ENCODE assay signal across 1 cellular context in the genomic region with DNA sequence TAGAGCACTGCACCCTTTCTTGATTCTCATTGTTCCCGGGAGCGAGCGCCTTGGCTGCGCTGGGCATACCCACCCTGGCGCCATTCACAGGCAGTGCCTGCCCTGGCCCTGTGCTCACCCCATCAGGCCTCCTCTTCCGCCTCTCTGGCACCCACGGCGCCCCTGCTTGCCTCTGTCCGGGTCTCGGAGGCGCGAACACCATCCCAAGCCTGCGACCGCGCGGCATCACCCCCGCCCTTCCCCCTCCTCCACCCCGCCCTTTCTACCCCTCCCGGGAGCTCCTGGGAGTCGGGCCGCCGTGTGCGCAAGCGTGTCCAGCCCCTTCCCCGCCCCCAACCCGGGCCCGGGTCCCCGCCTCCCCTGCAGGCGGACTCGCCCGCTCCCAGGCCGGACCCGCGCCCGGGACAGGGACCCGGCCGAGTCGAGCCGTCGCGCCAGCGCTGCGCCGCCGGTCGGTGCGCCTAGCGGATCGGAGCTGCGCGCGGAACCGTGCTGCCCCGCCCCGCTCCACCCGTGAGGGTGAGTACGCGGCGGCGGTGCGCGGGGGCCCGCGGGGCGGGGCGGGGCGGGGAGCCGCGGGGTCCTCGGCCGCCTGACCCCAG.
TF ChIP-seq lines count a peak whose summit lies in the region.

A gene with protein sequence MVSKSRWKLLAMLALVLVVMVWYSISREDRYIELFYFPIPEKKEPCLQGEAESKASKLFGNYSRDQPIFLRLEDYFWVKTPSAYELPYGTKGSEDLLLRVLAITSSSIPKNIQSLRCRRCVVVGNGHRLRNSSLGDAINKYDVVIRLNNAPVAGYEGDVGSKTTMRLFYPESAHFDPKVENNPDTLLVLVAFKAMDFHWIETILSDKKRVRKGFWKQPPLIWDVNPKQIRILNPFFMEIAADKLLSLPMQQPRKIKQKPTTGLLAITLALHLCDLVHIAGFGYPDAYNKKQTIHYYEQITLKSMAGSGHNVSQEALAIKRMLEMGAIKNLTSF (plus strand): TSS at position 363 of the 602 bp plus-strand sequence. CDS start 50,470 bp downstream, outside the sequence.

TF ChIP-seq in HepG2, 621 proteins besides CTCF, POLR2A, EP300 and RAD21 (continued from another document and continues in another):
- no peak for TF ChIP-seq RBAK (CRISPR knock-in tag; IDR thresholded peaks at IDR 0.05)
- TF ChIP-seq, protein P1, sequence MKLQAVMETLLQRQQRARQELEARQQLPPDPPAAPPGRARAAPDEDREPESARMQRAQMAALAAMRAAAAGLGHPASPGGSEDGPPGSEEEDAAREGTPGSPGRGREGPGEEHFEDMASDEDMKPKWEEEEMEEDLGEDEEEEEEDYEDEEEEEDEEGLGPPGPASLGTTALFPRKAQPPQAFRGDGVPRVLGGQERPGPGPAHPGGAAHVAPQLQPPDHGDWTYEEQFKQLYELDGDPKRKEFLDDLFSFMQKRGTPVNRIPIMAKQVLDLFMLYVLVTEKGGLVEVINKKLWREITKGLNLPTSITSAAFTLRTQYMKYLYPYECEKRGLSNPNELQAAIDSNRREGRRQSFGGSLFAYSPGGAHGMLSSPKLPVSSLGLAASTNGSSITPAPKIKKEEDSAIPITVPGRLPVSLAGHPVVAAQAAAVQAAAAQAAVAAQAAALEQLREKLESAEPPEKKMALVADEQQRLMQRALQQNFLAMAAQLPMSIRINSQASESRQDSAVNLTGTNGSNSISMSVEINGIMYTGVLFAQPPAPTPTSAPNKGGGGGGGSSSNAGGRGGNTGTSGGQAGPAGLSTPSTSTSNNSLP (IDR thresholded peaks at IDR 0.05; ENCODE audit: low read depth, low read length) = no peak
- TF ChIP-seq, protein P2, sequence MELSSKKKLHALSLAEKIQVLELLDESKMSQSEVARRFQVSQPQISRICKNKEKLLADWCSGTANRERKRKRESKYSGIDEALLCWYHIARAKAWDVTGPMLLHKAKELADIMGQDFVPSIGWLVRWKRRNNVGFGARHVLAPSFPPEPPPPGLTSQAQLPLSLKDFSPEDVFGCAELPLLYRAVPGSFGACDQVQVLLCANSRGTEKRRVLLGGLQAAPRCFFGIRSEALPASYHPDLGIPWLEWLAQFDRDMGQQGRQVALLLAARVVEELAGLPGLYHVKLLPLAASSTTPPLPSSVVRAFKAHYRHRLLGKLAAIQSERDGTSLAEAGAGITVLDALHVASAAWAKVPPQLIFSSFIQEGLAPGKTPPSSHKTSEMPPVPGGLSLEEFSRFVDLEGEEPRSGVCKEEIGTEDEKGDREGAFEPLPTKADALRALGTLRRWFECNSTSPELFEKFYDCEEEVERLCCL (CRISPR knock-in tag; IDR thresholded peaks at IDR 0.05; ENCODE audit: borderline replicate concordance) = no peak
- TF ChIP-seq, protein P3, sequence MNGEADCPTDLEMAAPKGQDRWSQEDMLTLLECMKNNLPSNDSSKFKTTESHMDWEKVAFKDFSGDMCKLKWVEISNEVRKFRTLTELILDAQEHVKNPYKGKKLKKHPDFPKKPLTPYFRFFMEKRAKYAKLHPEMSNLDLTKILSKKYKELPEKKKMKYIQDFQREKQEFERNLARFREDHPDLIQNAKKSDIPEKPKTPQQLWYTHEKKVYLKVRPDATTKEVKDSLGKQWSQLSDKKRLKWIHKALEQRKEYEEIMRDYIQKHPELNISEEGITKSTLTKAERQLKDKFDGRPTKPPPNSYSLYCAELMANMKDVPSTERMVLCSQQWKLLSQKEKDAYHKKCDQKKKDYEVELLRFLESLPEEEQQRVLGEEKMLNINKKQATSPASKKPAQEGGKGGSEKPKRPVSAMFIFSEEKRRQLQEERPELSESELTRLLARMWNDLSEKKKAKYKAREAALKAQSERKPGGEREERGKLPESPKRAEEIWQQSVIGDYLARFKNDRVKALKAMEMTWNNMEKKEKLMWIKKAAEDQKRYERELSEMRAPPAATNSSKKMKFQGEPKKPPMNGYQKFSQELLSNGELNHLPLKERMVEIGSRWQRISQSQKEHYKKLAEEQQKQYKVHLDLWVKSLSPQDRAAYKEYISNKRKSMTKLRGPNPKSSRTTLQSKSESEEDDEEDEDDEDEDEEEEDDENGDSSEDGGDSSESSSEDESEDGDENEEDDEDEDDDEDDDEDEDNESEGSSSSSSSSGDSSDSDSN (CRISPR knock-in tag; IDR thresholded peaks at IDR 0.05) = peak; percentile 4; the same call in 1 of the 2 replicates
- TF ChIP-seq ZNF790 (CRISPR knock-in tag; IDR thresholded peaks at IDR 0.05; ENCODE audit: borderline replicate concordance) = no peak; the same call in 1 of the 2 replicates
- 0 out of 2 replicates have a peak, but pooled peaks have one; percentile 45 for TF ChIP-seq KAT7 (CRISPR knock-in tag; IDR thresholded peaks at IDR 0.05; ENCODE audit: borderline replicate concordance)
- no peak for TF ChIP-seq PHF20 (CRISPR knock-in tag; IDR thresholded peaks at IDR 0.05)
- TF ChIP-seq, protein P4, sequence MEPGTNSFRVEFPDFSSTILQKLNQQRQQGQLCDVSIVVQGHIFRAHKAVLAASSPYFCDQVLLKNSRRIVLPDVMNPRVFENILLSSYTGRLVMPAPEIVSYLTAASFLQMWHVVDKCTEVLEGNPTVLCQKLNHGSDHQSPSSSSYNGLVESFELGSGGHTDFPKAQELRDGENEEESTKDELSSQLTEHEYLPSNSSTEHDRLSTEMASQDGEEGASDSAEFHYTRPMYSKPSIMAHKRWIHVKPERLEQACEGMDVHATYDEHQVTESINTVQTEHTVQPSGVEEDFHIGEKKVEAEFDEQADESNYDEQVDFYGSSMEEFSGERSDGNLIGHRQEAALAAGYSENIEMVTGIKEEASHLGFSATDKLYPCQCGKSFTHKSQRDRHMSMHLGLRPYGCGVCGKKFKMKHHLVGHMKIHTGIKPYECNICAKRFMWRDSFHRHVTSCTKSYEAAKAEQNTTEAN (CRISPR knock-in tag; conservative IDR thresholded peaks at IDR 0.05) = no peak
- no peak for TF ChIP-seq HOXA7 (CRISPR knock-in tag; IDR thresholded peaks at IDR 0.05)
- TF ChIP-seq, protein P5, sequence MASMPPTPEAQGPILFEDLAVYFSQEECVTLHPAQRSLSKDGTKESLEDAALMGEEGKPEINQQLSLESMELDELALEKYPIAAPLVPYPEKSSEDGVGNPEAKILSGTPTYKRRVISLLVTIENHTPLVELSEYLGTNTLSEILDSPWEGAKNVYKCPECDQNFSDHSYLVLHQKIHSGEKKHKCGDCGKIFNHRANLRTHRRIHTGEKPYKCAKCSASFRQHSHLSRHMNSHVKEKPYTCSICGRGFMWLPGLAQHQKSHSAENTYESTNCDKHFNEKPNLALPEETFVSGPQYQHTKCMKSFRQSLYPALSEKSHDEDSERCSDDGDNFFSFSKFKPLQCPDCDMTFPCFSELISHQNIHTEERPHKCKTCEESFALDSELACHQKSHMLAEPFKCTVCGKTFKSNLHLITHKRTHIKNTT (CRISPR knock-in tag; IDR thresholded peaks at IDR 0.05) = no peak
- peak; percentile 65 for TF ChIP-seq RBFOX2 (IDR thresholded peaks at IDR 0.05; ENCODE audit: low read depth, low read length)
- peak; percentile 77 for TF ChIP-seq DMAP1 (CRISPR knock-in tag; IDR thresholded peaks at IDR 0.05)
- TF ChIP-seq SP1 (IDR thresholded peaks at IDR 0.05) = no peak
- TF ChIP-seq SP1 (CRISPR knock-in tag; IDR thresholded peaks at IDR 0.05) = no peak
- no peak for TF ChIP-seq PLRG1 (conservative IDR thresholded peaks at IDR 0.05)
- TF ChIP-seq ATF7-NPFF (CRISPR knock-in tag; IDR thresholded peaks at IDR 0.05; ENCODE audit: low read depth) = no peak
- no peak for TF ChIP-seq ZSCAN20 (CRISPR knock-in tag; IDR thresholded peaks at IDR 0.05; ENCODE audit: borderline replicate concordance)
- TF ChIP-seq DNMT1 (CRISPR knock-in tag; IDR thresholded peaks at IDR 0.05) = no peak
- no peak; the same call in 1 of the 2 replicates for TF ChIP-seq HES4 (CRISPR knock-in tag; IDR thresholded peaks at IDR 0.05; ENCODE audit: borderline replicate concordance)
- TF ChIP-seq FOXJ3 (CRISPR knock-in tag; IDR thresholded peaks at IDR 0.05; ENCODE audit: borderline replicate concordance) = no peak
- TF ChIP-seq STAG1 (CRISPR knock-in tag; IDR thresholded peaks at IDR 0.05) = no peak
- no peak for TF ChIP-seq KAT2B (IDR thresholded peaks at IDR 0.05; ENCODE audit: borderline replicate concordance, low read depth, low read length)
- TF ChIP-seq ZNF746 (CRISPR knock-in tag; IDR thresholded peaks at IDR 0.05) = peak; percentile 8; the same call in 1 of the 2 replicates
- TF ChIP-seq, protein P6, sequence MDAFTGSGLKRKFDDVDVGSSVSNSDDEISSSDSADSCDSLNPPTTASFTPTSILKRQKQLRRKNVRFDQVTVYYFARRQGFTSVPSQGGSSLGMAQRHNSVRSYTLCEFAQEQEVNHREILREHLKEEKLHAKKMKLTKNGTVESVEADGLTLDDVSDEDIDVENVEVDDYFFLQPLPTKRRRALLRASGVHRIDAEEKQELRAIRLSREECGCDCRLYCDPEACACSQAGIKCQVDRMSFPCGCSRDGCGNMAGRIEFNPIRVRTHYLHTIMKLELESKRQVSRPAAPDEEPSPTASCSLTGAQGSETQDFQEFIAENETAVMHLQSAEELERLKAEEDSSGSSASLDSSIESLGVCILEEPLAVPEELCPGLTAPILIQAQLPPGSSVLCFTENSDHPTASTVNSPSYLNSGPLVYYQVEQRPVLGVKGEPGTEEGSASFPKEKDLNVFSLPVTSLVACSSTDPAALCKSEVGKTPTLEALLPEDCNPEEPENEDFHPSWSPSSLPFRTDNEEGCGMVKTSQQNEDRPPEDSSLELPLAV (CRISPR knock-in tag; conservative IDR thresholded peaks at IDR 0.05; ENCODE audit: low read depth) = no peak
- TF ChIP-seq RFX3 (CRISPR knock-in tag; IDR thresholded peaks at IDR 0.05) = no peak
- TF ChIP-seq HNRNPLL (IDR thresholded peaks at IDR 0.05; ENCODE audit: low read depth, low read length, poor library complexity, severe bottlenecking) = no peak
- TF ChIP-seq CCAR2 (optimal IDR thresholded peaks at IDR 0.05; ENCODE audit: low read depth, low read length) = no peak
- no peak for TF ChIP-seq ZNF572 (CRISPR knock-in tag; IDR thresholded peaks at IDR 0.05)
- TF ChIP-seq, protein P7, sequence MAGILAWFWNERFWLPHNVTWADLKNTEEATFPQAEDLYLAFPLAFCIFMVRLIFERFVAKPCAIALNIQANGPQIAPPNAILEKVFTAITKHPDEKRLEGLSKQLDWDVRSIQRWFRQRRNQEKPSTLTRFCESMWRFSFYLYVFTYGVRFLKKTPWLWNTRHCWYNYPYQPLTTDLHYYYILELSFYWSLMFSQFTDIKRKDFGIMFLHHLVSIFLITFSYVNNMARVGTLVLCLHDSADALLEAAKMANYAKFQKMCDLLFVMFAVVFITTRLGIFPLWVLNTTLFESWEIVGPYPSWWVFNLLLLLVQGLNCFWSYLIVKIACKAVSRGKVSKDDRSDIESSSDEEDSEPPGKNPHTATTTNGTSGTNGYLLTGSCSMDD (CRISPR knock-in tag; IDR thresholded peaks at IDR 0.05) = no peak
- TF ChIP-seq, protein P8, sequence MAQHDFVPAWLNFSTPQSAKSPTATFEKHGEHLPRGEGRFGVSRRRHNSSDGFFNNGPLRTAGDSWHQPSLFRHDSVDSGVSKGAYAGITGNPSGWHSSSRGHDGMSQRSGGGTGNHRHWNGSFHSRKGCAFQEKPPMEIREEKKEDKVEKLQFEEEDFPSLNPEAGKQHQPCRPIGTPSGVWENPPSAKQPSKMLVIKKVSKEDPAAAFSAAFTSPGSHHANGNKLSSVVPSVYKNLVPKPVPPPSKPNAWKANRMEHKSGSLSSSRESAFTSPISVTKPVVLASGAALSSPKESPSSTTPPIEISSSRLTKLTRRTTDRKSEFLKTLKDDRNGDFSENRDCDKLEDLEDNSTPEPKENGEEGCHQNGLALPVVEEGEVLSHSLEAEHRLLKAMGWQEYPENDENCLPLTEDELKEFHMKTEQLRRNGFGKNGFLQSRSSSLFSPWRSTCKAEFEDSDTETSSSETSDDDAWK (CRISPR knock-in tag; IDR thresholded peaks at IDR 0.05) = no peak
- TF ChIP-seq ZNF205 (CRISPR knock-in tag; IDR thresholded peaks at IDR 0.05) = no peak
- TF ChIP-seq CREB1 (IDR thresholded peaks at IDR 0.05) = no peak
- no peak for TF ChIP-seq CREB1 (CRISPR knock-in tag; IDR thresholded peaks at IDR 0.05)
- no peak for TF ChIP-seq ZNF724P (CRISPR knock-in tag; IDR thresholded peaks at IDR 0.05; ENCODE audit: borderline replicate concordance)
- no peak for TF ChIP-seq TCF12 (IDR thresholded peaks at IDR 0.05)
- 0 out of 2 replicates have a peak, but pooled peaks have one; percentile 3 for TF ChIP-seq TCF12 (CRISPR knock-in tag; IDR thresholded peaks at IDR 0.05)
- TF ChIP-seq ZC3H4 (CRISPR knock-in tag; IDR thresholded peaks at IDR 0.05; ENCODE audit: borderline replicate concordance) = no peak
- no peak for TF ChIP-seq MZF1 (CRISPR knock-in tag; IDR thresholded peaks at IDR 0.05; ENCODE audit: borderline replicate concordance)
- TF ChIP-seq ZNF546 (CRISPR knock-in tag; conservative IDR thresholded peaks at IDR 0.05) = no peak
- TF ChIP-seq, protein P9, sequence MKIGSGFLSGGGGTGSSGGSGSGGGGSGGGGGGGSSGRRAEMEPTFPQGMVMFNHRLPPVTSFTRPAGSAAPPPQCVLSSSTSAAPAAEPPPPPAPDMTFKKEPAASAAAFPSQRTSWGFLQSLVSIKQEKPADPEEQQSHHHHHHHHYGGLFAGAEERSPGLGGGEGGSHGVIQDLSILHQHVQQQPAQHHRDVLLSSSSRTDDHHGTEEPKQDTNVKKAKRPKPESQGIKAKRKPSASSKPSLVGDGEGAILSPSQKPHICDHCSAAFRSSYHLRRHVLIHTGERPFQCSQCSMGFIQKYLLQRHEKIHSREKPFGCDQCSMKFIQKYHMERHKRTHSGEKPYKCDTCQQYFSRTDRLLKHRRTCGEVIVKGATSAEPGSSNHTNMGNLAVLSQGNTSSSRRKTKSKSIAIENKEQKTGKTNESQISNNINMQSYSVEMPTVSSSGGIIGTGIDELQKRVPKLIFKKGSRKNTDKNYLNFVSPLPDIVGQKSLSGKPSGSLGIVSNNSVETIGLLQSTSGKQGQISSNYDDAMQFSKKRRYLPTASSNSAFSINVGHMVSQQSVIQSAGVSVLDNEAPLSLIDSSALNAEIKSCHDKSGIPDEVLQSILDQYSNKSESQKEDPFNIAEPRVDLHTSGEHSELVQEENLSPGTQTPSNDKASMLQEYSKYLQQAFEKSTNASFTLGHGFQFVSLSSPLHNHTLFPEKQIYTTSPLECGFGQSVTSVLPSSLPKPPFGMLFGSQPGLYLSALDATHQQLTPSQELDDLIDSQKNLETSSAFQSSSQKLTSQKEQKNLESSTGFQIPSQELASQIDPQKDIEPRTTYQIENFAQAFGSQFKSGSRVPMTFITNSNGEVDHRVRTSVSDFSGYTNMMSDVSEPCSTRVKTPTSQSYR (CRISPR knock-in tag; IDR thresholded peaks at IDR 0.05; ENCODE audit: borderline replicate concordance) = peak; percentile 64; the same call in 1 of the 2 replicates
- TF ChIP-seq, protein P10, sequence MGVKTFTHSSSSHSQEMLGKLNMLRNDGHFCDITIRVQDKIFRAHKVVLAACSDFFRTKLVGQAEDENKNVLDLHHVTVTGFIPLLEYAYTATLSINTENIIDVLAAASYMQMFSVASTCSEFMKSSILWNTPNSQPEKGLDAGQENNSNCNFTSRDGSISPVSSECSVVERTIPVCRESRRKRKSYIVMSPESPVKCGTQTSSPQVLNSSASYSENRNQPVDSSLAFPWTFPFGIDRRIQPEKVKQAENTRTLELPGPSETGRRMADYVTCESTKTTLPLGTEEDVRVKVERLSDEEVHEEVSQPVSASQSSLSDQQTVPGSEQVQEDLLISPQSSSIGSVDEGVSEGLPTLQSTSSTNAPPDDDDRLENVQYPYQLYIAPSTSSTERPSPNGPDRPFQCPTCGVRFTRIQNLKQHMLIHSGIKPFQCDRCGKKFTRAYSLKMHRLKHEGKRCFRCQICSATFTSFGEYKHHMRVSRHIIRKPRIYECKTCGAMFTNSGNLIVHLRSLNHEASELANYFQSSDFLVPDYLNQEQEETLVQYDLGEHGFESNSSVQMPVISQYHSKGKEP (CRISPR knock-in tag; IDR thresholded peaks at IDR 0.05) = no peak
- TF ChIP-seq SOX5 (CRISPR knock-in tag; IDR thresholded peaks at IDR 0.05; ENCODE audit: borderline replicate concordance) = no peak
- TF ChIP-seq PCBP1 (IDR thresholded peaks at IDR 0.05; ENCODE audit: borderline replicate concordance, low read depth, low read length) = no peak
